7 cellular contexts compared by ENCODE assay signal in the genomic region with DNA sequence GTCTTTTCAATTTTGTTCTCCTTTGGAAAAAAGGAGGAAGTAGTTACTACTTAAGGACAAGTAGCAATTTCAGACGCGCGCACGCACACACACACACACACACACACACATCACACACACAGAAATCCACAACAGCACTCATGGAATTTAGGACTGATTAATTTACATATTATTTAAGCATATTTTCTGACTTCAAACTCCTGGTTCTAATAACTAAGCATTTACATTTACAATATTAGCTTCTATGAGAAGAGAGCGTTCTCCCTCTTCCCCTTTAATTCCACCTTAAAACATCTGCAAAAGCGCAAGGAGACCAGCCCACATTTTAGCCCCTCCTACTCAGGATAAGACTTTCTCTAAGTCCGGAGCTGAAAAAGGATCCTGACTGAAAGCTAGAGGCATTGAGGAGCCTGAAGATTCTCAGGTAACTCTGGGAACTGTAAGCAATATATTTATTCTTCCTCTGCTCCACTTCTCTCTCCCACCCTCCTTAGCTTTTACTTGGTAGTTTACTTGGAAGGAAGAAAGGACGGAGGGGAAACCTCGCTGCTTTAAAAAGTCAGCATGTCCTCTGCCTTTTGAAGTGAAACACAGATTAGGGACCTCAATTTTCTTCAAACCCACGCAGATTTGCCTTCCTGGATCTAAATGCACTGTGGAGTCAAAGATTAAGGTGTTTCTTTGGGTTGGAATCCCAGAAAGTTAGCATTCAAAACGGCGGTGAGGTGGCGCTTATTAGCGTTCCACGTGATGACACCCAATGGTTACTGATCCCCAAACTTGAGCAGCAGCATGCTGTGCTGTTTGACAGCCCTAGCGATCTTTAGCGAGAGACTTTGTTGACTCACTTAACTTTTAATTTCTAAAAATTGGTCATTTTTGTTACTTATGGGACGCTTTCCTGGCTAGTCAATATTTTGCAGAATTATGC. TPM values are rescaled to one million over a fixed set of nuclear protein-coding genes. Genes with fewer than 3 reads are reported as not detected.
DNase-seq lines count a peak whose midpoint lies in the region; FAIRE-seq and TF ChIP-seq lines count a peak whose summit lies in the region.

TSS of gene PLA2G4A (plus strand) at position 338 of the 931 bp plus-strand sequence. CDS start 25,406 bp downstream, outside the sequence.

- DNase-seq in GM13977 (ENCODE audit: low spot score) = peak; percentile 40
- DNase-seq in H54 (ENCODE audit: insufficient read length, low spot score) = peak; percentile 9
- peak; percentile 85 for DNase-seq in KG1 (lab: John Stamatoyannopoulos, UW)
- DNase-seq in activated CD4-positive, alpha-beta memory T cell treated with anti-CD3 and anti-CD28 coated beads for 36 hours = no peak
- peak; percentile 69 for DNase-seq in fibroblast of villous mesenchyme (ENCODE audit: low read depth)
- peak; percentile 68 for DNase-seq in neural progenitor cell (ENCODE audit: low spot score)
- DNase-seq in stimulated activated CD8-positive, alpha-beta memory T cell treated with anti-CD3 and anti-CD28 coated beads, Interleukin-4, amount 100 ng/mL, for 48 hours = no peak

- H4K20me1 ChIP-seq in neural progenitor cell (ENCODE audit: low read depth) = no peaks in the 10 kb centered on the region

- H3K27ac Mint-ChIP-seq in activated CD4-positive, alpha-beta memory T cell treated with anti-CD3 and anti-CD28 coated beads for 36 hours = no peak within 1 kb of the TSS
- peak within 1 kb of the TSS; percentile 62 for H3K27ac Mint-ChIP-seq in neural progenitor cell

- H3F3A ChIP-seq in neural progenitor cell (ENCODE audit: low read depth) = no peaks in the 10 kb centered on the region

- no peaks in the 10 kb centered on the region for H3K36me3 Mint-ChIP-seq in activated CD4-positive, alpha-beta memory T cell treated with anti-CD3 and anti-CD28 coated beads for 36 hours
- H3K36me3 Mint-ChIP-seq in neural progenitor cell = no peaks in the 10 kb centered on the region

- peak within 1 kb of the TSS; percentile 76 for H3K4me2 ChIP-seq in neural progenitor cell

- in situ Hi-C loops in GM13977 (cut with MboI; ENCODE audit: low pct_unique_long_range_greater_than_20kb, low sequenced_read_pairs, unreplicated experiment) = no loop called here

- H3K4me1 ChIP-seq in neural progenitor cell = no peaks in the 10 kb centered on the region

- no peaks in the 10 kb centered on the region for H3K9me3 ChIP-seq in neural progenitor cell (ENCODE audit: low read depth)

- peak within 1 kb of the TSS; percentile 74 for H3K4me3 ChIP-seq in fibroblast of villous mesenchyme (ENCODE audit: low read depth, low read length)
- H3K4me3 ChIP-seq in neural progenitor cell = peak within 1 kb of the TSS; percentile 51

- H3K79me2 ChIP-seq in neural progenitor cell (ENCODE audit: low read depth) = no peaks in the 10 kb centered on the region

- peak within 1 kb of the TSS; percentile 65 for H3K4me3 Mint-ChIP-seq in activated CD4-positive, alpha-beta memory T cell treated with anti-CD3 and anti-CD28 coated beads for 36 hours
- H3K4me3 Mint-ChIP-seq in neural progenitor cell = peak within 1 kb of the TSS; percentile 88

- no peak for TF ChIP-seq POLR2A in H54 (IDR thresholded peaks at IDR 0.05; ENCODE audit: low read depth, low read length)

- H3K9ac ChIP-seq in neural progenitor cell = no peak within 1 kb of the TSS

- peaks cover 14% of the 10 kb centered on the region for H3K27me3 Mint-ChIP-seq in activated CD4-positive, alpha-beta memory T cell treated with anti-CD3 and anti-CD28 coated beads for 36 hours
- peaks cover 4% of the 10 kb centered on the region for H3K27me3 Mint-ChIP-seq in neural progenitor cell (ENCODE audit: insufficient read depth, low read depth)

- peaks cover 13% of the 10 kb centered on the region for H3K4me1 Mint-ChIP-seq in activated CD4-positive, alpha-beta memory T cell treated with anti-CD3 and anti-CD28 coated beads for 36 hours (ENCODE audit: low read depth)
- H3K4me1 Mint-ChIP-seq in neural progenitor cell = peaks cover 7% of the 10 kb centered on the region

- intact Hi-C loops in activated CD4-positive, alpha-beta memory T cell treated with anti-CD3 and anti-CD28 coated beads for 36 hours (cut with micrococcal nuclease) = no loop called here

- H3K36me3 ChIP-seq in neural progenitor cell = no peaks in the 10 kb centered on the region

- FAIRE-seq in H54 (lab: Jason Lieb, UNC) = no peak

- CTCF ChIA-PET in activated CD4-positive, alpha-beta memory T cell treated with anti-CD3 and anti-CD28 coated beads for 36 hours (lab: Charles Lee) = no interaction called here

- POLR2A ChIA-PET in activated CD4-positive, alpha-beta memory T cell treated with anti-CD3 and anti-CD28 coated beads for 36 hours (lab: Charles Lee) = no interaction called here

- TF ChIP-seq CTCF in GM13977 (IDR thresholded peaks at IDR 0.05; ENCODE audit: extremely low read depth, insufficient read depth, missing control alignments) (no peak), fibroblast of villous mesenchyme (IDR thresholded peaks at IDR 0.05; ENCODE audit: insufficient read depth, low read depth, low read length) (no peak), neural progenitor cell (IDR thresholded peaks at IDR 0.05) (no peak)

- H3K27ac ChIP-seq in neural progenitor cell = no peak within 1 kb of the TSS

- H3K27me3 ChIP-seq in neural progenitor cell = peaks cover 10% of the 10 kb centered on the region

- peak within 1 kb of the TSS; percentile 96 for H2AFZ ChIP-seq in neural progenitor cell (replicated peaks)

- no peaks in the 10 kb centered on the region for H3K9me3 Mint-ChIP-seq in activated CD4-positive, alpha-beta memory T cell treated with anti-CD3 and anti-CD28 coated beads for 36 hours
- H3K9me3 Mint-ChIP-seq in neural progenitor cell = no peaks in the 10 kb centered on the region

RNA-seq across cellular contexts. Expression of gene PLA2G4A, which starts in this region (rescaled TPM):
- 1 to 10 TPM in 1 of 2 experiments, under 1 TPM in 1; 0.97 to 1.1 TPM for total RNA-seq in activated CD4-positive, alpha-beta memory T cell treated with anti-CD3 and anti-CD28 coated beads for 36 hours
- total RNA-seq in fibroblast of villous mesenchyme = 12.1 and 15.5 TPM in 2 replicates
- total RNA-seq in neural progenitor cell (ENCODE audit: low replicate concordance) = 0.81 and 1.0 TPM in 2 replicates

Comparison
In these comparisons a context has a peak if more than half of its experiments do, and no peak if none do; other contexts are left out.
1. DNase-seq: peak in GM13977 (single experiment), H54 (single experiment), KG1 (single experiment), fibroblast of villous mesenchyme (single experiment) and neural progenitor cell (single experiment); none in activated CD4-positive, alpha-beta memory T cell treated with anti-CD3 and anti-CD28 coated beads for 36 hours (single experiment) and stimulated activated CD8-positive, alpha-beta memory T cell treated with anti-CD3 and anti-CD28 coated beads, Interleukin-4, amount 100 ng/mL, for 48 hours (single experiment).